8 cellular contexts compared by ENCODE assay signal in genomic region chr17:42772945-42773289, GRCh38. TPM values are rescaled to one million over a fixed set of nuclear protein-coding genes. Genes with fewer than 3 reads are reported as not detected.
DNase-seq lines count a peak whose midpoint lies in the region; ATAC-seq, FAIRE-seq and TF ChIP-seq lines count a peak whose summit lies in the region.

No MANE protein-coding gene starts in this region.

- intact Hi-C loops in sigmoid colon (cut with DNase I) = no loop called here

- no peaks in the 10 kb centered on the region for H3K9me3 ChIP-seq in SK-N-SH
- H3K9me3 ChIP-seq in sigmoid colon = no peaks in the 10 kb centered on the region

- H2AFZ ChIP-seq in SK-N-SH (ENCODE audit: low read depth) = peak overlapping the region; percentile 91; the same call in 1 of the 2 replicates

- peaks cover 27% of the 10 kb centered on the region for H3F3A ChIP-seq in SK-N-SH (replicated peaks; ENCODE audit: insufficient read depth)

- H3K9ac ChIP-seq in SK-N-SH = peak overlapping the region; percentile 94

- H3K4me1 ChIP-seq in SK-N-SH (ENCODE audit: control insufficient read depth in 1 of 2, insufficient read depth in 2 of 2, low read depth in 1 of 2, low read length in 1 of 2) (peaks cover 3 to 15% of the 10 kb centered on the region in 2 experiments; a peak in 2 of 4 replicates), sigmoid colon (peaks cover 0 to 19% (median 14%) of the 10 kb centered on the region in 4 donors)

- H3K27ac ChIP-seq in SK-N-SH (ENCODE audit: low read depth in 2 of 2, low read length in 1 of 2) (peak overlapping the region; percentile 68 to 90), sigmoid colon (peak overlapping the region; percentile 74 to 87 (median 84))

- no peaks in the 10 kb centered on the region for H3K9me2 ChIP-seq in SK-N-SH

- no peaks in the 10 kb centered on the region for H3K27me3 ChIP-seq in SK-N-SH (ENCODE audit: insufficient read depth)
- H3K27me3 ChIP-seq in sigmoid colon = no peaks in the 10 kb centered on the region

- DNase-seq in SK-N-SH = no peak
- DNase-seq in fibroblast of mammary gland (ENCODE audit: low read depth) = no peak
- DNase-seq in sigmoid colon = no peak
- no peak for DNase-seq in GM19239 (ENCODE audit: insufficient read length, low spot score)
- DNase-seq in NCI-H1417 (lab: John Stamatoyannopoulos, UW) = no peak
- DNase-seq in NOMO-1 treated with DMSO at 0.1 percent for 48 hours (lab: John Stamatoyannopoulos, UW; ENCODE audit: unreplicated experiment) = no peak
- no peak for DNase-seq in COLO668 (lab: John Stamatoyannopoulos, UW; ENCODE audit: unreplicated experiment)

- no peak for TF ChIP-seq EP300 in SK-N-SH (IDR thresholded peaks at IDR 0.05; ENCODE audit: borderline replicate concordance in 1 of 2, low read depth in 1 of 2, low read length in 1 of 2)
- no peak for TF ChIP-seq EP300 in sigmoid colon (IDR thresholded peaks at IDR 0.05)

- POLR2A ChIA-PET in SK-N-SH (lab: Yijun Ruan, JAX) = interaction anchor here (0.6 to 1.9 kb wide), 8 partner anchors 9 to 496 kb away, joined by 3 to 17 read pairs (median 5); partner anchors contain the start of genes CNTD1, COA3, NAGLU and PSMC3IP

- no peak for TF ChIP-seq RAD21 in SK-N-SH (IDR thresholded peaks at IDR 0.05; ENCODE audit: low read length)

- FAIRE-seq in GM19239 (lab: Jason Lieb, UNC) = no peak

- H3K36me3 ChIP-seq in SK-N-SH (replicated peaks in 1 of 2; ENCODE audit: control insufficient read depth in 1 of 2, insufficient read depth in 2 of 2, low read length in 1 of 2) (peaks cover 8 to 33% of the 10 kb centered on the region in 2 experiments), sigmoid colon (peaks cover 0 to 32% (median 8%) of the 10 kb centered on the region in 4 donors)

- peak overlapping the region; percentile 99 for H3K4me2 ChIP-seq in SK-N-SH

- no peak for TF ChIP-seq CTCF in SK-N-SH (IDR thresholded peaks at IDR 0.05)
- no peak for TF ChIP-seq CTCF in fibroblast of mammary gland (conservative IDR thresholded peaks at IDR 0.05; ENCODE audit: control insufficient read depth, insufficient read depth, low read depth, low read length)
- no peak for TF ChIP-seq CTCF in sigmoid colon (IDR thresholded peaks at IDR 0.05)

- CTCF ChIA-PET in SK-N-SH (lab: Yijun Ruan, JAX) = interaction anchor here (0.7 to 4.0 kb wide), 9 partner anchors 9 to 220 kb away, joined by 3 to 48 read pairs (median 3); partner anchors contain the start of genes BECN1, HSD17B1 and RAMP2

- TF ChIP-seq POLR2A in sigmoid colon (IDR thresholded peaks at IDR 0.05) = no peak

- 7% methylated on average over 3 of the region's 3 CpGs for WGBS in SK-N-SH (ENCODE audit: low lambda C conversion rate)
- WGBS in sigmoid colon, 2 donors = 4 to 5% methylated on average over 3 of the region's 3 CpGs

- H4K20me1 ChIP-seq in SK-N-SH (ENCODE audit: insufficient read depth) = no peaks in the 10 kb centered on the region

- H3K4me3 ChIP-seq in SK-N-SH (ENCODE audit: low read depth in 2 of 2, low read length in 1 of 2) (peak overlapping the region; percentile 73 to 98), fibroblast of mammary gland (ENCODE audit: control insufficient read depth, low read depth, low read length) (peak overlapping the region; percentile 98), sigmoid colon (peak overlapping the region; percentile 55 to 83 (median 68))

- H3K79me2 ChIP-seq in SK-N-SH (ENCODE audit: insufficient read depth) = peaks cover 32% of the 10 kb centered on the region

- peak; percentile 10 for ATAC-seq in GM18909 (IDR thresholded peaks at IDR 0.05; ENCODE audit: poor library complexity, unreplicated experiment)

TF ChIP-seq in SK-N-SH, 30 proteins besides CTCF, POLR2A, EP300 and RAD21:
- TF ChIP-seq ZBTB33 (IDR thresholded peaks at IDR 0.05; ENCODE audit: borderline replicate concordance, low read depth) (0 out of 2 replicates have a peak, but pooled peaks have one; percentile 3), TEAD4 (IDR thresholded peaks at IDR 0.05; ENCODE audit: borderline replicate concordance, insufficient read depth) (no peak)

RNA-seq across cellular contexts. Expression of gene VPS25, which starts 0.3 kb away (rescaled TPM):
- 127 and 158 TPM in 2 replicates for polyA plus RNA-seq in SK-N-SH (2012; rRNA removed)
- 112 and 145 TPM in 2 replicates for polyA plus RNA-seq in SK-N-SH (2012; cell fraction: cytosol; rRNA removed)
- 67.3 and 101 TPM in 2 replicates for polyA plus RNA-seq in SK-N-SH (2012; cell fraction: nucleus; rRNA removed)
- total RNA-seq in sigmoid colon = 10 to 100 TPM; 27.1 to 40.3 (median 37.3) TPM
- polyA plus RNA-seq in sigmoid colon = 100 to 1,000 TPM; 103 to 135 (median 105) TPM

RNA-seq across cellular contexts. Expression of gene WNK4, which starts 7.5 kb away (rescaled TPM):
- polyA plus RNA-seq in SK-N-SH (2012; rRNA removed) (8.7 and 12.5 TPM in 2 replicates), sigmoid colon (10 to 100 TPM; 13.2 to 14.4 (median 14.0) TPM)
- 4.5 and 6.2 TPM in 2 replicates for polyA plus RNA-seq in SK-N-SH (2012; cell fraction: cytosol; rRNA removed)
- polyA plus RNA-seq in SK-N-SH (2012; cell fraction: nucleus; rRNA removed) = 45.5 and 57.2 TPM in 2 replicates
- under 1 TPM in 1 of 4 donors, not detected in 3; 0.28 TPM for total RNA-seq in sigmoid colon

RNA-seq across cellular contexts. Expression of gene RAMP2, which starts 11.9 kb away (rescaled TPM):
- polyA plus RNA-seq in SK-N-SH (2012; rRNA removed) (2.5 and 3.0 TPM in 2 replicates), sigmoid colon (10 to 100 TPM in 2 of 3 donors, 1 to 10 TPM in 1; 2.3 to 21.0 (median 16.7) TPM)
- 2.3 and 2.9 TPM in 2 replicates for polyA plus RNA-seq in SK-N-SH (2012; cell fraction: cytosol; rRNA removed)
- polyA plus RNA-seq in SK-N-SH (2012; cell fraction: nucleus; rRNA removed) = 0.52 and 0.61 TPM in 2 replicates
- total RNA-seq in sigmoid colon = 10 to 100 TPM; 11.2 to 26.6 (median 18.4) TPM

RNA-seq across cellular contexts. Expression of gene COA3, which starts 25.6 kb away (rescaled TPM):
- 90.5 and 103 TPM in 2 replicates for polyA plus RNA-seq in SK-N-SH (2012; rRNA removed)
- 91.5 and 93.2 TPM in 2 replicates for polyA plus RNA-seq in SK-N-SH (2012; cell fraction: cytosol; rRNA removed)
- polyA plus RNA-seq in SK-N-SH (2012; cell fraction: nucleus; rRNA removed) = 36.0 and 45.7 TPM in 2 replicates
- total RNA-seq in sigmoid colon = 100 to 1,000 TPM in 1 of 4 donors, 10 to 100 TPM in 3; 73.4 to 100 (median 98.2) TPM
- 100 to 1,000 TPM; 282 to 382 (median 295) TPM for polyA plus RNA-seq in sigmoid colon

RNA-seq across cellular contexts. Expression of gene CNTD1, which starts 25.7 kb away (rescaled TPM):
- polyA plus RNA-seq in SK-N-SH (2012; rRNA removed) = 0.26 TPM in 1 of 2 replicates, not detected in the other
- polyA plus RNA-seq in SK-N-SH (2012; cell fraction: cytosol; rRNA removed) = 0.10 and 0.30 TPM in 2 replicates
- polyA plus RNA-seq in SK-N-SH (2012; cell fraction: nucleus; rRNA removed) = 0.18 and 0.19 TPM in 2 replicates
- under 1 TPM in 1 of 4 donors, not detected in 3; 0.33 TPM for total RNA-seq in sigmoid colon
- 1 to 10 TPM in 2 of 3 donors, under 1 TPM in 1; 0.42 to 7.2 (median 4.2) TPM for polyA plus RNA-seq in sigmoid colon
